ENCODE assay signal across 11 cellular contexts in the genomic region with DNA sequence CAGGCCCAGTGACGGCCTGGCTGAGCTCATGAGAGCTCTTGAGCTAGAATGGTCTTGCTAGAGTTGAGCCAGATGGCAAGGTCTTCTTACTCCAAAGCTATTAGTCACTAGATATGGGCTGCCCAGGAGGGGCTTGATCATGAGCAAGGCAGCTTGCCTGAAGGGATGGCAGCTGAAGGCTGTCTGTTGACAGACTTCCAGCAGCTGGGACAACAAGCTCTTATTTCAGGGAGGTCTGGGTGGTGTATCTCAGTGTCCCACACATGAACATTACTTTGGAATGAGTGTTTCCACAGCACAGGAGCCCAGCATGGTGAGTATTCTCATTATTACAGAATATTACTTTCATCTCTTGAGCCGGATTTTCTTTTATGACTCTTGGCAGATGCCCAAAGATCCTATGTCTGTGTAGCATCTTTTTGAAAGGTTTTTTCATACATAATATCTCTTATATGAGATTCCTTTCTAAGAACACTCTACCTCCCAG.
A peak's percentile ranks its signal among the peaks of the same experiment; 100 is the strongest.
DNase-seq lines count a peak whose midpoint lies in the region; ATAC-seq and TF ChIP-seq lines count a peak whose summit lies in the region.
"Had no signal": no experiment of that assay in that cellular context is flagged by ENCODE, and none has a peak within 500 bp of the region (broad histone marks: within the 10 kb centered on the region; RNA-seq: fewer than 3 reads in every experiment).

No MANE protein-coding gene starts in this region.

- no peak overlapping the region for H3K4me3 ChIP-seq in mucosa of descending colon

- no peaks in the 10 kb centered on the region for H3K9me3 ChIP-seq in mucosa of descending colon

- intact Hi-C loops in mucosa of descending colon (cut with DNase I, micrococcal nuclease), result no loop called here

- H3K4me3 Mint-ChIP-seq in brain, result peak overlapping the region in 2 of 5 experiments; percentile 4 to 45
- H3K4me3 Mint-ChIP-seq: memory B cell had no signal

- peaks cover 70% of the 10 kb centered on the region for H3K4me1 Mint-ChIP-seq in brain
- H3K4me1 Mint-ChIP-seq: memory B cell had no signal

- DNase-seq in DMS 273 treated with DMSO at 0.1 percent for 48 hours (lab: John Stamatoyannopoulos, UW), result peak; percentile 96
- DNase-seq in NCI-H2029 treated with DMSO at 0.1 percent for 48 hours (lab: John Stamatoyannopoulos, UW), result peak; percentile 75
- DNase-seq in mucosa of descending colon, result no peak
- DNase-seq in H4 (ENCODE audit: low spot score), result no peak
- DNase-seq in inferior parietal cortex (ENCODE audit: extremely low spot score), result no peak
- DNase-seq in GM13977 (ENCODE audit: low spot score), result no peak
- DNase-seq in cerebellar cortex (ENCODE audit: low spot score), result no peak
- DNase-seq: stimulated activated CD4-positive, alpha-beta T cell treated with anti-CD3 and anti-CD28 coated beads, Interleukin-2, amount 100 ng/mL, for 48 hours; T-helper 1 cell had no signal

- TF ChIP-seq CTCF in brain (conservative IDR thresholded peaks at IDR 0.05), result no peak
- TF ChIP-seq CTCF in mucosa of descending colon (IDR thresholded peaks at IDR 0.05), result no peak
- no peak for TF ChIP-seq CTCF in GM13977 (IDR thresholded peaks at IDR 0.05; ENCODE audit: extremely low read depth, insufficient read depth, missing control alignments)

- H3K4me1 ChIP-seq in mucosa of descending colon (ENCODE audit: low read depth), result no peaks in the 10 kb centered on the region

- peak overlapping the region; percentile 54 to 86 (median 70) for H3K27ac Mint-ChIP-seq in brain
- H3K27ac Mint-ChIP-seq: memory B cell had no signal

- ATAC-seq in mucosa of descending colon, result peak; percentile 49

- no peaks in the 10 kb centered on the region for H3K36me3 Mint-ChIP-seq in brain
- H3K36me3 Mint-ChIP-seq: memory B cell had no signal

- H3K27me3 Mint-ChIP-seq in brain, result peaks cover 3% of the 10 kb centered on the region
- H3K27me3 Mint-ChIP-seq: memory B cell had no signal

- no peaks in the 10 kb centered on the region for H3K36me3 ChIP-seq in mucosa of descending colon (ENCODE audit: low read depth)

- no peaks in the 10 kb centered on the region for H3K9me3 Mint-ChIP-seq in brain
- H3K9me3 Mint-ChIP-seq: memory B cell had no signal

- in situ Hi-C loops in GM13977 (cut with MboI; ENCODE audit: low pct_unique_long_range_greater_than_20kb, low sequenced_read_pairs, unreplicated experiment), result loop anchor here (25.0 kb wide), 1 partner anchor 597 kb away; a partner anchor contains a TSS

Comparison
In these comparisons a context has a peak if more than half of its experiments do, and no peak if none do; other contexts are left out.
1. DNase-seq: peak in DMS 273 treated with DMSO at 0.1 percent for 48 hours (single experiment) and NCI-H2029 treated with DMSO at 0.1 percent for 48 hours (single experiment); none in mucosa of descending colon (0 of 3), H4 (single experiment), inferior parietal cortex (single experiment), GM13977 (single experiment) and cerebellar cortex (single experiment).